In the genomic region with DNA sequence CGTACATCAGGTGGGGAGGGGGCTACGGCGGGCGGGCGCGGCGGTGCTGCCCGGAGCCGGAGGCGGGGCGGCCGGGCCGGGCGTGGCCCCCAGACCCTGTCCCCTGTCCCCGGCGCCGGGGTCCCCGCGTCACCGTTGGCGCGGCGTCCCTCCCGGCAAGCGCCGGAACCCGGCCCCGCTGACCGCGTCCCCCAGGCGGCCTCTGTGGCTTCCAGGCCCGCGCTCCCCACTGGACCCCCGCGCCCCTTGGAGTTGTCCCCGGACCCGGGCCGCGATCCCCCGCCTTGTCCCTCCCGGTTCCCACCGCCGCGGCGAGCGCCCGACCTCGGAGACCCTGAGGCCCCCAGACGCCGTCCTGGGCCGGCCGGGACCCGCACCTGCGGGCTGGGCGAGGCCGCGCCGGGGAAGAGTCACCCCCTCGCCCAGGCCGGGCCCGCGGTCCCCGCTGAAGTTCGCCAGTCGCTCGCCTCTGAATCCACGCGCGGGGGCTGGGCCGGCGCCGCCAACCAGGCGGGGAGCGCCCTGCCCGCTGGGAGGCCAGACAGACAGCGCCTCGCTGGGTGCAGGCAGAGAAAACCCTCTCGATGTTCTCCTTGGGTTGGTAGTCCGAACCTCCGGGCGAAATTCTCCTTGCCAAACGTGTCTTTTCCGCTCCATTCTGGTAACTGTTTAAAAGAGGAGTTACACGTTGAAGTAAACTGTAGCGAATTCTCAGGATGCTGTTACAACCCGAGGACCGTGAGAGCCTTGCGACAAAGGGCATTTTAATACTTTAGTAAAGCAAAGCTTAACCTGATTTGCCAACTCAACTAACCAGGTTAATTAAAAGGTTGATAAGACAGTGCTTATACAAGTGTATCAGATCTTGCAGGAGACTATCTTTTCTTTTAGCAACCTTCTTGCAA, we compare ENCODE assay signal across 8 cellular contexts. TPM values are rescaled to one million over a fixed set of nuclear protein-coding genes. Genes with fewer than 3 reads are reported as not detected.
DNase-seq lines count a peak whose midpoint lies in the region; ATAC-seq and TF ChIP-seq lines count a peak whose summit lies in the region.

No MANE protein-coding gene starts in this region.

- H3K9me3 Mint-ChIP-seq in activated CD8-positive, alpha-beta T cell treated with anti-CD3 and anti-CD28 coated beads for 36 hours: no peaks in the 10 kb centered on the region

- H3K4me1 Mint-ChIP-seq in activated CD8-positive, alpha-beta T cell treated with anti-CD3 and anti-CD28 coated beads for 36 hours (ENCODE audit: low read depth): peaks cover 55% of the 10 kb centered on the region

- H3K36me3 Mint-ChIP-seq in activated CD8-positive, alpha-beta T cell treated with anti-CD3 and anti-CD28 coated beads for 36 hours (ENCODE audit: low read depth): no peaks in the 10 kb centered on the region

- intact Hi-C loops in activated CD8-positive, alpha-beta T cell treated with anti-CD3 and anti-CD28 coated beads for 36 hours (cut with micrococcal nuclease): no loop called here

- WGBS in ectodermal cell, 2 experiments: 1% methylated on average over 88 of the region's 88 CpGs

- H3K4me1 ChIP-seq in ectodermal cell (ENCODE audit: control insufficient read depth, insufficient read depth, low read length): peaks cover 6% of the 10 kb centered on the region

- H3K4me3 Mint-ChIP-seq in activated CD8-positive, alpha-beta T cell treated with anti-CD3 and anti-CD28 coated beads for 36 hours: peak overlapping the region; percentile 85

- TF ChIP-seq CTCF in LNCaP clone FGC (IDR thresholded peaks at IDR 0.05; ENCODE audit: control insufficient read depth, extremely low read depth, insufficient read depth): peak; percentile 24
- TF ChIP-seq CTCF in activated CD8-positive, alpha-beta T cell treated with anti-CD3 and anti-CD28 coated beads for 36 hours (IDR thresholded peaks at IDR 0.05): no peak

- H3K9me3 ChIP-seq in ectodermal cell (ENCODE audit: control insufficient read depth, low read length): no peaks in the 10 kb centered on the region

- H3K27me3 ChIP-seq in ectodermal cell (ENCODE audit: control insufficient read depth, insufficient read depth, low read length, poor library complexity, severe bottlenecking): peaks cover 10% of the 10 kb centered on the region

- H3K4me3 ChIP-seq in LNCaP clone FGC (ENCODE audit: low read depth, low read length) (peak overlapping the region; percentile 84), ectodermal cell (ENCODE audit: insufficient read depth, low read depth, low read length) (peak overlapping the region; percentile 78)

- CTCF ChIA-PET in activated CD8-positive, alpha-beta T cell treated with anti-CD3 and anti-CD28 coated beads for 36 hours (lab: Charles Lee): interaction anchor here (0.7 to 2.0 kb wide), 6 partner anchors 8 to 311 kb away, joined by 3 to 9 read pairs (median 3); no protein-coding TSS in a partner anchor

- peak overlapping the region; percentile 71 for H3K27ac Mint-ChIP-seq in activated CD8-positive, alpha-beta T cell treated with anti-CD3 and anti-CD28 coated beads for 36 hours

- DNase-seq in GM03348 (ENCODE audit: low spot score) (peak; percentile 88), LNCaP clone FGC (ENCODE audit: low read depth) (no peak), lung microvascular endothelial cell (ENCODE audit: low read depth in 2 of 2) (peak; percentile 66), NCI-H187 (lab: John Stamatoyannopoulos, UW) (no peak)
- peak; percentile 51 for DNase-seq in activated CD8-positive, alpha-beta T cell treated with anti-CD3 and anti-CD28 coated beads for 36 hours
- DNase-seq in stimulated activated CD8-positive, alpha-beta memory T cell treated with anti-CD3 and anti-CD28 coated beads, Interleukin-15, amount 100 ng/mL, for 1 hour (ENCODE audit: low read depth): peak; percentile 8

- H3K36me3 ChIP-seq in ectodermal cell (ENCODE audit: control insufficient read depth, insufficient read depth, low read length): no peaks in the 10 kb centered on the region

- ATAC-seq in GM21825 (IDR thresholded peaks at IDR 0.05; ENCODE audit: unreplicated experiment): peak; percentile 35
- ATAC-seq in activated CD8-positive, alpha-beta T cell treated with anti-CD3 and anti-CD28 coated beads for 36 hours: peak; percentile 29

- no peaks in the 10 kb centered on the region for H3K27me3 Mint-ChIP-seq in activated CD8-positive, alpha-beta T cell treated with anti-CD3 and anti-CD28 coated beads for 36 hours

- POLR2A ChIA-PET in activated CD8-positive, alpha-beta T cell treated with anti-CD3 and anti-CD28 coated beads for 36 hours (lab: Charles Lee): interaction anchor here (0.6 to 1.5 kb wide), 6 partner anchors 10 to 586 kb away, joined by 3 to 5 read pairs (median 3); a partner anchor contains a TSS

- peak overlapping the region; percentile 66 for H3K27ac ChIP-seq in ectodermal cell (ENCODE audit: insufficient read depth, low read depth, low read length, poor library complexity, severe bottlenecking)

RNA-seq across cellular contexts. Expression of a gene that starts 0.8 kb away (rescaled TPM):
- total RNA-seq in activated CD8-positive, alpha-beta T cell treated with anti-CD3 and anti-CD28 coated beads for 36 hours: 10 to 100 TPM; 11.5 to 12.3 TPM
- 7.0 TPM for polyA plus RNA-seq in ectodermal cell (2013, experiment 1 of 4)
- polyA plus RNA-seq in ectodermal cell (2013, experiment 2 of 4): 6.8 TPM
- polyA plus RNA-seq in ectodermal cell (2013, experiment 3 of 4): 3.8 TPM
- 5.8 TPM for polyA plus RNA-seq in ectodermal cell (2013, experiment 4 of 4)
- total RNA-seq in lung microvascular endothelial cell: 4.4 and 5.0 TPM in 2 replicates

Comparison
In these comparisons a context has a peak if more than half of its experiments do, and no peak if none do; other contexts are left out.
1. DNase-seq: peak in GM03348 (single experiment), activated CD8-positive, alpha-beta T cell treated with anti-CD3 and anti-CD28 coated beads for 36 hours (single experiment), lung microvascular endothelial cell (2 of 2) and stimulated activated CD8-positive, alpha-beta memory T cell treated with anti-CD3 and anti-CD28 coated beads, Interleukin-15, amount 100 ng/mL, for 1 hour (single experiment); none in LNCaP clone FGC (single experiment) and NCI-H187 (0 of 2).